In genomic region chr16:52545544-52546262, GRCh38 we compare ENCODE assay signal across 10 cellular contexts. TPM values are rescaled to one million over a fixed set of nuclear protein-coding genes. Genes with fewer than 3 reads are reported as not detected.
DNase-seq lines count a peak whose midpoint lies in the region; ATAC-seq and TF ChIP-seq lines count a peak whose summit lies in the region.
"Had no signal": no experiment of that assay in that cellular context is flagged by ENCODE, and none has a peak within 500 bp of the region (broad histone marks: within the 10 kb centered on the region; RNA-seq: fewer than 3 reads in every experiment).

No MANE protein-coding gene starts in this region.

- H3K4me3 ChIP-seq in iPS-20b (ENCODE audit: low read length) = peak overlapping the region; percentile 84
- H3K4me3 ChIP-seq in prostate gland = peak overlapping the region; percentile 34 to 49
- H3K4me3 ChIP-seq: thyroid gland had no signal

- H3K36me3 ChIP-seq in iPS-20b (ENCODE audit: insufficient read depth, low read depth, low read length) (peaks cover 13% of the 10 kb centered on the region; the same call in 1 of the 2 replicates), prostate gland (no peaks in the 10 kb centered on the region)
- H3K36me3 ChIP-seq: thyroid gland had no signal

- H3K4me3 Mint-ChIP-seq in activated CD8-positive, alpha-beta T cell treated with anti-CD3 and anti-CD28 coated beads for 36 hours = no peak overlapping the region

- H3K36me3 Mint-ChIP-seq in activated CD8-positive, alpha-beta T cell treated with anti-CD3 and anti-CD28 coated beads for 36 hours (ENCODE audit: low read depth) = no peaks in the 10 kb centered on the region

- DNase-seq in NCI-H1105 treated with DMSO at 0.1 percent for 48 hours (lab: John Stamatoyannopoulos, UW) = peak; percentile 58
- no peak for DNase-seq in prostate gland (ENCODE audit: low spot score)
- no peak for DNase-seq in activated CD8-positive, alpha-beta T cell treated with anti-CD3 and anti-CD28 coated beads for 36 hours
- no peak for DNase-seq in NCI-H2029 (lab: John Stamatoyannopoulos, UW)
- DNase-seq in superior temporal gyrus (ENCODE audit: extremely low spot score) = no peak
- DNase-seq: thyroid gland had no signal

- H3K27ac Mint-ChIP-seq in activated CD8-positive, alpha-beta T cell treated with anti-CD3 and anti-CD28 coated beads for 36 hours = no peak overlapping the region

- ATAC-seq in activated CD8-positive, alpha-beta T cell treated with anti-CD3 and anti-CD28 coated beads for 36 hours = no peak
- no peak for ATAC-seq in HG02610 (IDR thresholded peaks at IDR 0.05; ENCODE audit: unreplicated experiment)

- H3K4me1 Mint-ChIP-seq in activated CD8-positive, alpha-beta T cell treated with anti-CD3 and anti-CD28 coated beads for 36 hours (ENCODE audit: low read depth) = peaks cover 1% of the 10 kb centered on the region

- peak overlapping the region; percentile 65 for H3K27ac ChIP-seq in C4-2B
- peak overlapping the region; percentile 75 for H3K27ac ChIP-seq in iPS-20b (ENCODE audit: low read length)
- peak overlapping the region in 1 of 2 donors; percentile 23 for H3K27ac ChIP-seq in prostate gland
- H3K27ac ChIP-seq: thyroid gland had no signal

- POLR2A ChIA-PET in activated CD8-positive, alpha-beta T cell treated with anti-CD3 and anti-CD28 coated beads for 36 hours (lab: Charles Lee) = no interaction called here

- CTCF ChIA-PET in activated CD8-positive, alpha-beta T cell treated with anti-CD3 and anti-CD28 coated beads for 36 hours (lab: Charles Lee) = no interaction called here

- H3K9ac ChIP-seq in iPS-20b (ENCODE audit: low read depth, low read length) = peak overlapping the region; percentile 69; the same call in 1 of the 2 replicates

- peaks cover 37% of the 10 kb centered on the region for H3K27me3 Mint-ChIP-seq in activated CD8-positive, alpha-beta T cell treated with anti-CD3 and anti-CD28 coated beads for 36 hours

- 3% methylated on average over 38 of the region's 38 CpGs for WGBS in prostate gland

- H3K9me3 ChIP-seq in iPS-20b (ENCODE audit: insufficient read depth, low read depth, low read length) = no peaks in the 10 kb centered on the region
- H3K9me3 ChIP-seq in prostate gland = no peaks in the 10 kb centered on the region
- H3K9me3 ChIP-seq: thyroid gland had no signal

- no peaks in the 10 kb centered on the region for H3K9me3 Mint-ChIP-seq in activated CD8-positive, alpha-beta T cell treated with anti-CD3 and anti-CD28 coated beads for 36 hours

- no peak for TF ChIP-seq CTCF in C4-2B (conservative IDR thresholded peaks at IDR 0.05)
- TF ChIP-seq CTCF in prostate gland (IDR thresholded peaks at IDR 0.05) = no peak
- no peak for TF ChIP-seq CTCF in activated CD8-positive, alpha-beta T cell treated with anti-CD3 and anti-CD28 coated beads for 36 hours (IDR thresholded peaks at IDR 0.05)

- H3K4me1 ChIP-seq in iPS-20b (ENCODE audit: insufficient read depth, low read length) (peaks cover 26% of the 10 kb centered on the region), prostate gland (replicated peaks) (no peaks in the 10 kb centered on the region)

- intact Hi-C loops in prostate gland (cut with DNase I) = no loop called here
- intact Hi-C loops in activated CD8-positive, alpha-beta T cell treated with anti-CD3 and anti-CD28 coated beads for 36 hours (cut with micrococcal nuclease) = no loop called here

- H3K27me3 ChIP-seq in iPS-20b (ENCODE audit: insufficient read depth, low read length) (peaks cover 35% of the 10 kb centered on the region), prostate gland (replicated peaks; ENCODE audit: insufficient read depth) (no peaks in the 10 kb centered on the region)

- TF ChIP-seq POLR2A in prostate gland (IDR thresholded peaks at IDR 0.05) = no peak

RNA-seq across cellular contexts. Expression of gene TOX3, which starts 1.2 kb away (rescaled TPM):
- 1 to 10 TPM in 1 of 2 donors, under 1 TPM in 1; 0.57 to 1.7 TPM for total RNA-seq in prostate gland
- not detected for total RNA-seq in activated CD8-positive, alpha-beta T cell treated with anti-CD3 and anti-CD28 coated beads for 36 hours
- total RNA-seq: activated CD8-positive, alpha-beta memory T cell treated with anti-CD3 and anti-CD28 coated beads for 36 hours; thyroid gland had no signal
